1 cellular context compared by ENCODE assay signal in the genomic region with DNA sequence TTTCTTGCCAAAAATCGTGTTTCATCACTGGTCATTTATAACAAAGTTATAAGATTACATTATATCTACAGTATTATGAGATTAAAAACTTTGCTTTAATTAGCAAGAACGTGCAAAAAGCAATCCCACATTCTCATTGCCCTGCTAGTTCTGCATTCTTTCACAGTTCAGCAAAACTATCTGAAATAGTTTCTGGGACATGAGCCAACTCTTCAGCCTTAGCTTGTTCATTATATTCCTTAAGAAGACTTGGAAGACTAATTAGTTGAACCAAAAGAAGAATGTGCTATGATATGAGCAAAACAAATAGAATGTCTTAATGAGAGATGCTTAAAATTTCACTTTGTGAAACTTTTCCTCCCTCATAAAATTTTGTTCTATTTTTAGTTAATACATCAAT.
TF ChIP-seq lines count a peak whose summit lies in the region.

No MANE protein-coding gene starts in this region.

TF ChIP-seq in GM23338, 12 proteins besides CTCF, POLR2A, EP300 and RAD21 (continued from another document):
- TF ChIP-seq, protein P1, sequence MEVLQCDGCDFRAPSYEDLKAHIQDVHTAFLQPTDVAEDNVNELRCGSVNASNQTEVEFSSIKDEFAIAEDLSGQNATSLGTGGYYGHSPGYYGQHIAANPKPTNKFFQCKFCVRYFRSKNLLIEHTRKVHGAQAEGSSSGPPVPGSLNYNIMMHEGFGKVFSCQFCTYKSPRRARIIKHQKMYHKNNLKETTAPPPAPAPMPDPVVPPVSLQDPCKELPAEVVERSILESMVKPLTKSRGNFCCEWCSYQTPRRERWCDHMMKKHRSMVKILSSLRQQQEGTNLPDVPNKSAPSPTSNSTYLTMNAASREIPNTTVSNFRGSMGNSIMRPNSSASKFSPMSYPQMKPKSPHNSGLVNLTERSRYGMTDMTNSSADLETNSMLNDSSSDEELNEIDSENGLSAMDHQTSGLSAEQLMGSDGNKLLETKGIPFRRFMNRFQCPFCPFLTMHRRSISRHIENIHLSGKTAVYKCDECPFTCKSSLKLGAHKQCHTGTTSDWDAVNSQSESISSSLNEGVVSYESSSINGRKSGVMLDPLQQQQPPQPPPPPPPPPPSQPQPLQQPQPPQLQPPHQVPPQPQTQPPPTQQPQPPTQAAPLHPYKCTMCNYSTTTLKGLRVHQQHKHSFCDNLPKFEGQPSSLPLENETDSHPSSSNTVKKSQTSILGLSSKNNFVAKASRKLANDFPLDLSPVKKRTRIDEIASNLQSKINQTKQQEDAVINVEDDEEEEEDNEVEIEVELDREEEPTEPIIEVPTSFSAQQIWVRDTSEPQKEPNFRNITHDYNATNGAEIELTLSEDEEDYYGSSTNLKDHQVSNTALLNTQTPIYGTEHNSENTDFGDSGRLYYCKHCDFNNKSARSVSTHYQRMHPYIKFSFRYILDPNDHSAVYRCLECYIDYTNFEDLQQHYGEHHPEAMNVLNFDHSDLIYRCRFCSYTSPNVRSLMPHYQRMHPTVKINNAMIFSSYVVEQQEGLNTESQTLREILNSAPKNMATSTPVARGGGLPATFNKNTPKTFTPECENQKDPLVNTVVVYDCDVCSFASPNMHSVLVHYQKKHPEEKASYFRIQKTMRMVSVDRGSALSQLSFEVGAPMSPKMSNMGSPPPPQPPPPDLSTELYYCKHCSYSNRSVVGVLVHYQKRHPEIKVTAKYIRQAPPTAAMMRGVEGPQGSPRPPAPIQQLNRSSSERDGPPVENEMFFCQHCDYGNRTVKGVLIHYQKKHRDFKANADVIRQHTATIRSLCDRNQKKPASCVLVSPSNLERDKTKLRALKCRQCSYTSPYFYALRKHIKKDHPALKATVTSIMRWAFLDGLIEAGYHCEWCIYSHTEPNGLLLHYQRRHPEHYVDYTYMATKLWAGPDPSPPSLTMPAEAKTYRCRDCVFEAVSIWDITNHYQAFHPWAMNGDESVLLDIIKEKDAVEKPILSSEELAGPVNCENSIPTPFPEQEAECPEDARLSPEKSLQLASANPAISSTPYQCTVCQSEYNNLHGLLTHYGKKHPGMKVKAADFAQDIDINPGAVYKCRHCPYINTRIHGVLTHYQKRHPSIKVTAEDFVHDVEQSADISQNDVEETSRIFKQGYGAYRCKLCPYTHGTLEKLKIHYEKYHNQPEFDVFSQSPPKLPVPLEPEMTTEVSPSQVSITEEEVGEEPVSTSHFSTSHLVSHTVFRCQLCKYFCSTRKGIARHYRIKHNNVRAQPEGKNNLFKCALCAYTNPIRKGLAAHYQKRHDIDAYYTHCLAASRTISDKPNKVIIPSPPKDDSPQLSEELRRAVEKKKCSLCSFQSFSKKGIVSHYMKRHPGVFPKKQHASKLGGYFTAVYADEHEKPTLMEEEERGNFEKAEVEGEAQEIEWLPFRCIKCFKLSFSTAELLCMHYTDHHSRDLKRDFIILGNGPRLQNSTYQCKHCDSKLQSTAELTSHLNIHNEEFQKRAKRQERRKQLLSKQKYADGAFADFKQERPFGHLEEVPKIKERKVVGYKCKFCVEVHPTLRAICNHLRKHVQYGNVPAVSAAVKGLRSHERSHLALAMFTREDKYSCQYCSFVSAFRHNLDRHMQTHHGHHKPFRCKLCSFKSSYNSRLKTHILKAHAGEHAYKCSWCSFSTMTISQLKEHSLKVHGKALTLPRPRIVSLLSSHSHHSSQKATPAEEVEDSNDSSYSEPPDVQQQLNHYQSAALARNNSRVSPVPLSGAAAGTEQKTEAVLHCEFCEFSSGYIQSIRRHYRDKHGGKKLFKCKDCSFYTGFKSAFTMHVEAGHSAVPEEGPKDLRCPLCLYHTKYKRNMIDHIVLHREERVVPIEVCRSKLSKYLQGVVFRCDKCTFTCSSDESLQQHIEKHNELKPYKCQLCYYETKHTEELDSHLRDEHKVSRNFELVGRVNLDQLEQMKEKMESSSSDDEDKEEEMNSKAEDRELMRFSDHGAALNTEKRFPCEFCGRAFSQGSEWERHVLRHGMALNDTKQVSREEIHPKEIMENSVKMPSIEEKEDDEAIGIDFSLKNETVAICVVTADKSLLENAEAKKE (CRISPR knock-in tag; IDR thresholded peaks at IDR 0.05): no peak
- TF ChIP-seq CREB1 (CRISPR knock-in tag; IDR thresholded peaks at IDR 0.05; ENCODE audit: low read depth) (no peak), EZH2phosphoT487 (IDR thresholded peaks at IDR 0.05; ENCODE audit: unreplicated experiment) (no peak), ZNF331 (CRISPR knock-in tag; IDR thresholded peaks at IDR 0.05; ENCODE audit: low read depth) (no peak), NANOG (IDR thresholded peaks at IDR 0.05; ENCODE audit: borderline replicate concordance) (no peak)
